In genomic region chr5:116387738-116388137, GRCh38 we compare ENCODE assay signal across 37 cellular contexts.
DNase-seq lines count a peak whose midpoint lies in the region; ATAC-seq, FAIRE-seq and TF ChIP-seq lines count a peak whose summit lies in the region.
"Had no signal": no experiment of that assay in that cellular context is flagged by ENCODE, and none has a peak within 500 bp of the region (broad histone marks: within the 10 kb centered on the region; RNA-seq: fewer than 3 reads in every experiment).

No MANE protein-coding gene starts in this region.

- no peaks in the 10 kb centered on the region for H3K9me2 ChIP-seq in SK-N-SH

- no peaks in the 10 kb centered on the region for H3K27me3 ChIP-seq in SK-N-SH (ENCODE audit: insufficient read depth)
- H3K27me3 ChIP-seq in H1 (replicated peaks in 1 of 4; ENCODE audit: control insufficient read depth in 3 of 4, extremely low read depth in 1 of 4, insufficient read depth in 3 of 4, low read length in 3 of 4), result no peaks in the 10 kb centered on the region
- H3K27me3 ChIP-seq: BE2C; BLaER1; BLaER1 treated with 17β-estradiol and CSF1 and Interleukin-3, amounts not matched to agents 10 nM and 100 nM had no signal

- peaks cover 52% of the 10 kb centered on the region for H3K4me1 Mint-ChIP-seq in endothelial cell (ENCODE audit: unreplicated experiment)
- H3K4me1 Mint-ChIP-seq: CD14-positive monocyte; CD4-positive, alpha-beta memory T cell; CD4-positive, CD25-positive, alpha-beta regulatory T cell; CD8-positive, alpha-beta memory T cell had no signal

- no peak for ATAC-seq in SK-N-SH treated with all-trans-retinoic acid at 6 μM for 48 hours
- ATAC-seq in activated CD4-positive, CD25-positive, alpha-beta regulatory T cell treated with anti-CD3 and anti-CD28 coated beads, Interleukin-2, amount 50 U/mL, for 24 hours, result no peak
- ATAC-seq in GM21723 (IDR thresholded peaks at IDR 0.05; ENCODE audit: unreplicated experiment), result no peak
- ATAC-seq: A549; CD8-positive, alpha-beta T cell had no signal

- no peak overlapping the region for H3K9ac ChIP-seq in SK-N-SH
- H3K9ac ChIP-seq in H1 (replicated peaks in 1 of 4; ENCODE audit: extremely low read depth in 1 of 4, low read depth in 3 of 4, low read length in 3 of 4), result no peak overlapping the region
- H3K9ac ChIP-seq: BLaER1 had no signal

- H3K27ac ChIP-seq in SK-N-SH (ENCODE audit: low read depth in 2 of 2, low read length in 1 of 2), result no peak overlapping the region
- no peak overlapping the region for H3K27ac ChIP-seq in HEK293 (ENCODE audit: extremely low read depth, low read depth, low read length)
- no peak overlapping the region for H3K27ac ChIP-seq in H1 (ENCODE audit: low read depth, low read length)
- H3K27ac ChIP-seq: 22Rv1, A549, BLaER1, C4-2B had no signal

- H3K4me2 ChIP-seq in SK-N-SH, result no peak overlapping the region
- no peak overlapping the region for H3K4me2 ChIP-seq in H1 (ENCODE audit: insufficient read depth in 1 of 2, low read depth in 2 of 2, low read length in 2 of 2)
- H3K4me2 ChIP-seq: A549 had no signal

- H3K4ac ChIP-seq in H1 (replicated peaks; ENCODE audit: insufficient read length, low read depth, low read length), result no peak overlapping the region

- DNase-seq in SK-N-SH, result no peak
- DNase-seq in H1 (ENCODE audit: low read depth in 1 of 2, low spot score in 2 of 2), result no peak
- no peak for DNase-seq in endothelial cell (ENCODE audit: low spot score)
- no peak for DNase-seq in COLO668 (lab: John Stamatoyannopoulos, UW; ENCODE audit: unreplicated experiment)
- DNase-seq: 8988T; ACHN; AML-193; BE2C; C1 segment of cervical spinal cord; Caco-2; Calu3; CD4-positive, alpha-beta memory T cell; CD4-positive, alpha-beta T cell; CD4-positive, CD25-positive, alpha-beta regulatory T cell; CD8-positive, alpha-beta memory T cell; CD8-positive, alpha-beta T cell; COR-L47; DMS 273 treated with DMSO at 0.1 percent for 48 hours; DMS153; DMS53; DMS79; DMS79 treated with DMSO at 0.1 percent for 48 hours; DND-41; EL had no signal

- no peak for TF ChIP-seq POLR2A in H1 (IDR thresholded peaks at IDR 0.05; ENCODE audit: control extremely low read depth in 1 of 2, low read depth in 2 of 2, low read length in 2 of 2)

- POLR2A ChIA-PET in SK-N-SH (lab: Yijun Ruan, JAX) (no interaction called here), HEK293 (lab: Yijun Ruan, JAX) (no interaction called here), H1 (lab: Charles Lee; ENCODE audit: partially characterized antibody) (no interaction called here)

- no peak overlapping the region for H2BK20ac ChIP-seq in H1 (ENCODE audit: low read length)

- no peak overlapping the region for H3K4me3 ChIP-seq in SK-N-SH (ENCODE audit: low read depth in 2 of 2, low read length in 1 of 2)
- no peak overlapping the region for H3K4me3 ChIP-seq in HEK293 (ENCODE audit: low read depth, low read length)
- H3K4me3 ChIP-seq in H1 (ENCODE audit: extremely low read depth in 1 of 4, insufficient read depth in 2 of 4, low read depth in 3 of 4, low read length in 4 of 4), result no peak overlapping the region
- H3K4me3 ChIP-seq: A549; BLaER1; BLaER1 treated with 17β-estradiol and CSF1 and Interleukin-3, amounts not matched to agents 10 nM and 100 nM had no signal

- H3K9me3 ChIP-seq in SK-N-SH, result no peaks in the 10 kb centered on the region
- no peaks in the 10 kb centered on the region for H3K9me3 ChIP-seq in HEK293 (ENCODE audit: control insufficient read depth, insufficient read depth, low read depth, low read length)
- H3K9me3 ChIP-seq in H1 (ENCODE audit: insufficient read depth in 2 of 2, low read depth in 1 of 2, low read length in 1 of 2), result no peaks in the 10 kb centered on the region
- H3K9me3 ChIP-seq: A549, BE2C, BLaER1, Caco-2 had no signal

- H3K79me2 ChIP-seq in SK-N-SH (ENCODE audit: insufficient read depth) (no peaks in the 10 kb centered on the region), H1 (ENCODE audit: control insufficient read depth in 1 of 2, insufficient read depth in 2 of 2, low read length in 2 of 2) (no peaks in the 10 kb centered on the region)

- no peak for FAIRE-seq in H1 (lab: Jason Lieb, UNC)
- FAIRE-seq: A204.1, A549, D721Med had no signal

- CTCF ChIA-PET in SK-N-SH (lab: Yijun Ruan, JAX), result no interaction called here
- CTCF ChIA-PET in HEK293 (lab: Yijun Ruan, JAX), result no interaction called here
- CTCF ChIA-PET in H1 (lab: Charles Lee; ENCODE audit: partially characterized antibody), result interaction anchor here (0.6 to 1.4 kb wide), 2 partner anchors 8 to 327 kb away, joined by 3 read pairs; no protein-coding TSS in a partner anchor

- H3K9me3 Mint-ChIP-seq in endothelial cell (ENCODE audit: unreplicated experiment), result no peaks in the 10 kb centered on the region

- TF ChIP-seq EP300 in SK-N-SH (IDR thresholded peaks at IDR 0.05; ENCODE audit: borderline replicate concordance in 1 of 2, low read depth in 1 of 2, low read length in 1 of 2), result no peak
- TF ChIP-seq EP300 in H1 (IDR thresholded peaks at IDR 0.05; ENCODE audit: borderline replicate concordance in 1 of 2, low read depth in 2 of 2, low read length in 2 of 2), result no peak

- no peak overlapping the region for H2BK12ac ChIP-seq in H1 (ENCODE audit: low read depth, low read length)

- no peak overlapping the region for H4K8ac ChIP-seq in H1 (ENCODE audit: extremely low read depth, insufficient read depth, low read length)

- WGBS in SK-N-SH (ENCODE audit: low lambda C conversion rate), result 61% methylated on average over 3 of the region's 3 CpGs
- 88% methylated on average over 3 of the region's 3 CpGs; no CpG with 5 or more reads in 1 of the 2 experiments for WGBS in H1 (ENCODE audit: extremely low coverage in 1 of 2, insufficient coverage in 1 of 2, insufficient read length in 1 of 2, insufficient replicate concordance in 2 of 2, low coverage in 1 of 2, low lambda C conversion rate in 2 of 2, missing lambda C conversion rate in 1 of 2), 2 experiments

- H3F3A ChIP-seq in SK-N-SH (replicated peaks; ENCODE audit: insufficient read depth), result no peaks in the 10 kb centered on the region

- no peak overlapping the region for H4K91ac ChIP-seq in H1 (replicated peaks; ENCODE audit: insufficient read length, low read length)

- no peaks in the 10 kb centered on the region for H3K36me3 Mint-ChIP-seq in endothelial cell (ENCODE audit: low read depth, unreplicated experiment)

- H2BK15ac ChIP-seq in H1 (ENCODE audit: low read length), result no peak overlapping the region

- no peaks in the 10 kb centered on the region; the same call in 1 of the 2 replicates for H3K23me2 ChIP-seq in H1 (ENCODE audit: low read depth, low read length)

- H3K36me3 ChIP-seq in SK-N-SH (replicated peaks in 1 of 2; ENCODE audit: control insufficient read depth in 1 of 2, insufficient read depth in 2 of 2, low read length in 1 of 2) (no peaks in the 10 kb centered on the region), HEK293 (ENCODE audit: control insufficient read depth in 2 of 2, insufficient read depth in 1 of 2, low read length in 2 of 2) (no peaks in the 10 kb centered on the region), H1 (ENCODE audit: control insufficient read depth in 2 of 4, insufficient read depth in 4 of 4, low read length in 3 of 4) (no peaks in the 10 kb centered on the region)
- H3K36me3 ChIP-seq: BE2C, BLaER1 had no signal

- H4K5ac ChIP-seq in H1 (ENCODE audit: insufficient read length, low read depth, low read length), result no peak overlapping the region

- no peak overlapping the region for H3K18ac ChIP-seq in H1 (ENCODE audit: extremely low read depth, low read length)

- no peak overlapping the region for H3K14ac ChIP-seq in H1 (ENCODE audit: insufficient read length)

- no peak overlapping the region for H2AFZ ChIP-seq in SK-N-SH (ENCODE audit: low read depth)
- H2AFZ ChIP-seq in H1 (ENCODE audit: low read length), result no peak overlapping the region

- H3K4me1 ChIP-seq in SK-N-SH (ENCODE audit: control insufficient read depth in 1 of 2, insufficient read depth in 2 of 2, low read depth in 1 of 2, low read length in 1 of 2) (no peaks in the 10 kb centered on the region; a peak in 1 of 4 replicates), HEK293 (ENCODE audit: control insufficient read depth, insufficient read depth, low read length) (no peaks in the 10 kb centered on the region), H1 (replicated peaks in 1 of 4; ENCODE audit: control insufficient read depth in 3 of 4, insufficient read depth in 4 of 4, low read length in 3 of 4) (peaks cover 0 to 5% (median 2%) of the 10 kb centered on the region in 4 experiments; a peak in 2 of 7 replicates)
- H3K4me1 ChIP-seq: A549, BE2C, Caco-2 had no signal

- H3K27ac Mint-ChIP-seq in endothelial cell (ENCODE audit: unreplicated experiment), result peak overlapping the region; percentile 36
- H3K27ac Mint-ChIP-seq: B cell; CD14-positive monocyte; CD4-positive, alpha-beta memory T cell; CD4-positive, alpha-beta T cell; CD4-positive, CD25-positive, alpha-beta regulatory T cell; CD8-positive, alpha-beta memory T cell; CD8-positive, alpha-beta T cell had no signal

- H3K27me3 Mint-ChIP-seq in endothelial cell (ENCODE audit: unreplicated experiment), result peaks cover 4% of the 10 kb centered on the region
- H3K27me3 Mint-ChIP-seq: B cell; CD4-positive, alpha-beta memory T cell; CD4-positive, alpha-beta T cell; CD4-positive, CD25-positive, alpha-beta regulatory T cell; CD8-positive, alpha-beta memory T cell had no signal

- H4K20me1 ChIP-seq in SK-N-SH (ENCODE audit: insufficient read depth), result no peaks in the 10 kb centered on the region
- no peaks in the 10 kb centered on the region for H4K20me1 ChIP-seq in H1 (replicated peaks in 1 of 2; ENCODE audit: control insufficient read depth in 1 of 2, insufficient read depth in 2 of 2, low read length in 2 of 2)
- H4K20me1 ChIP-seq: BLaER1; BLaER1 treated with 17β-estradiol and CSF1 and Interleukin-3, amounts not matched to agents 10 nM and 100 nM had no signal

- no peak overlapping the region for H3K23ac ChIP-seq in H1 (ENCODE audit: insufficient read length)

- TF ChIP-seq RAD21 in SK-N-SH (IDR thresholded peaks at IDR 0.05; ENCODE audit: low read length), result no peak
- no peak for TF ChIP-seq RAD21 in H1 (IDR thresholded peaks at IDR 0.05 in 1 of 2, conservative IDR thresholded peaks at IDR 0.05 in 1 of 2; ENCODE audit: low read depth in 2 of 2, low read length in 2 of 2)

- no peak overlapping the region for H3K56ac ChIP-seq in H1 (replicated peaks; ENCODE audit: insufficient read length, low read depth, low read length)

- H2BK120ac ChIP-seq in H1 (replicated peaks; ENCODE audit: low read depth, low read length), result no peak overlapping the region

- no peak overlapping the region for H2AK5ac ChIP-seq in H1 (ENCODE audit: low read depth, low read length)

- TF ChIP-seq CTCF in SK-N-SH (IDR thresholded peaks at IDR 0.05) (no peak), HEK293 (tag by site-specific recombination; IDR thresholded peaks at IDR 0.05) (no peak), H1 (IDR thresholded peaks at IDR 0.05; ENCODE audit: control extremely low read depth in 1 of 3, insufficient read depth in 1 of 3, low read depth in 1 of 3, low read length in 3 of 3) (no peak), endothelial cell (IDR thresholded peaks at IDR 0.05; ENCODE audit: unreplicated experiment) (no peak)

- H2BK5ac ChIP-seq in H1 (ENCODE audit: low read depth, low read length), result no peak overlapping the region

- no peak overlapping the region for H3K4me3 Mint-ChIP-seq in endothelial cell (ENCODE audit: unreplicated experiment)
- H3K4me3 Mint-ChIP-seq: B cell; CD14-positive monocyte; CD4-positive, alpha-beta memory T cell; CD4-positive, alpha-beta T cell; CD8-positive, alpha-beta memory T cell; CD8-positive, alpha-beta T cell had no signal

- H3K79me1 ChIP-seq in H1 (ENCODE audit: low read depth, low read length), result no peaks in the 10 kb centered on the region
